ENCODE assay signal across 8 cellular contexts in genomic region chr10:11684717-11685645, GRCh38. TPM values are rescaled to one million over a fixed set of nuclear protein-coding genes. Genes with fewer than 3 reads are reported as not detected.
DNase-seq lines count a peak whose midpoint lies in the region; ATAC-seq and TF ChIP-seq lines count a peak whose summit lies in the region.

No MANE protein-coding gene starts in this region.

- H3K27ac Mint-ChIP-seq in endothelial cell (ENCODE audit: unreplicated experiment): no peak overlapping the region

- TF ChIP-seq EP300 in SK-N-SH (IDR thresholded peaks at IDR 0.05; ENCODE audit: borderline replicate concordance in 1 of 2, low read depth in 1 of 2, low read length in 1 of 2): no peak

- H3K9me2 ChIP-seq in SK-N-SH: no peaks in the 10 kb centered on the region

- no peaks in the 10 kb centered on the region for H4K20me1 ChIP-seq in SK-N-SH (ENCODE audit: insufficient read depth)

- 44% methylated on average over 21 of the region's 26 CpGs for WGBS in SK-N-SH (ENCODE audit: low lambda C conversion rate)
- 29% methylated on average over 26 of the region's 26 CpGs for WGBS in right cardiac atrium

- H3K27ac ChIP-seq in SK-N-SH (ENCODE audit: low read depth in 2 of 2, low read length in 1 of 2) (peak overlapping the region in 1 of 2 experiments; percentile 56; a peak in 2 of 4 replicates), right cardiac atrium (ENCODE audit: low read length) (peak overlapping the region; percentile 55)

- intact Hi-C loops in right cardiac atrium (cut with DNase I): no loop called here

- peak overlapping the region; percentile 79 for H3K4me2 ChIP-seq in SK-N-SH

- H3K4me1 Mint-ChIP-seq in endothelial cell (ENCODE audit: unreplicated experiment): peaks cover 50% of the 10 kb centered on the region

- CTCF ChIA-PET in SK-N-SH (lab: Yijun Ruan, JAX): no interaction called here

- DNase-seq in 8988T: peak; percentile 74
- DNase-seq in SK-N-SH: no peak
- DNase-seq in activated naive CD8-positive, alpha-beta T cell treated with anti-CD3 and anti-CD28 coated beads, Interleukin-2, amount 50 U/mL, for 16 hours (ENCODE audit: low read depth, low spot score): peak; percentile 19
- DNase-seq in right cardiac atrium: peak; percentile 79 to 90 (median 87)
- peak; percentile 53 for DNase-seq in skeletal muscle cell (ENCODE audit: low read depth)
- DNase-seq in endothelial cell (ENCODE audit: low spot score): no peak

- H3K4me3 Mint-ChIP-seq in endothelial cell (ENCODE audit: unreplicated experiment): no peak overlapping the region

- TF ChIP-seq RAD21 in SK-N-SH (IDR thresholded peaks at IDR 0.05; ENCODE audit: low read length): no peak

- peak overlapping the region; percentile 31 to 46; a peak in 3 of 4 replicates for H3K4me3 ChIP-seq in SK-N-SH (ENCODE audit: low read depth in 2 of 2, low read length in 1 of 2)
- H3K4me3 ChIP-seq in right cardiac atrium (ENCODE audit: low read length): peak overlapping the region; percentile 43
- peak overlapping the region; percentile 35 for H3K4me3 ChIP-seq in skeletal muscle cell (ENCODE audit: low read depth, low read length)

- no peaks in the 10 kb centered on the region for H3K9me3 Mint-ChIP-seq in endothelial cell (ENCODE audit: unreplicated experiment)

- H3K4me1 ChIP-seq in SK-N-SH (ENCODE audit: control insufficient read depth in 1 of 2, insufficient read depth in 2 of 2, low read depth in 1 of 2, low read length in 1 of 2) (peaks cover 2 to 10% of the 10 kb centered on the region in 2 experiments; a peak in 2 of 4 replicates), right cardiac atrium (ENCODE audit: control insufficient read depth, insufficient read depth, low read length) (no peaks in the 10 kb centered on the region)

- H2AFZ ChIP-seq in SK-N-SH (ENCODE audit: low read depth): peak overlapping the region; percentile 69; the same call in 1 of the 2 replicates

- no peaks in the 10 kb centered on the region for H3K27me3 Mint-ChIP-seq in endothelial cell (ENCODE audit: unreplicated experiment)

- POLR2A ChIA-PET in SK-N-SH (lab: Yijun Ruan, JAX): no interaction called here

- no peaks in the 10 kb centered on the region for H3K36me3 ChIP-seq in SK-N-SH (replicated peaks in 1 of 2; ENCODE audit: control insufficient read depth in 1 of 2, insufficient read depth in 2 of 2, low read length in 1 of 2)

- H3F3A ChIP-seq in SK-N-SH (replicated peaks; ENCODE audit: insufficient read depth): no peaks in the 10 kb centered on the region

- peak overlapping the region; percentile 31; the same call in 1 of the 2 replicates for H3K9ac ChIP-seq in SK-N-SH

- no peaks in the 10 kb centered on the region for H3K36me3 Mint-ChIP-seq in endothelial cell (ENCODE audit: low read depth, unreplicated experiment)

- TF ChIP-seq CTCF in SK-N-SH (IDR thresholded peaks at IDR 0.05): no peak
- no peak for TF ChIP-seq CTCF in endothelial cell (IDR thresholded peaks at IDR 0.05; ENCODE audit: unreplicated experiment)

- H3K27me3 ChIP-seq in SK-N-SH (ENCODE audit: insufficient read depth): no peaks in the 10 kb centered on the region; the same call in 1 of the 2 replicates
- no peaks in the 10 kb centered on the region for H3K27me3 ChIP-seq in right cardiac atrium (ENCODE audit: control insufficient read depth, insufficient read depth)

- H3K9me3 ChIP-seq in SK-N-SH: no peaks in the 10 kb centered on the region
- no peaks in the 10 kb centered on the region for H3K9me3 ChIP-seq in right cardiac atrium (ENCODE audit: control insufficient read depth, low read length)

- no peaks in the 10 kb centered on the region for H3K79me2 ChIP-seq in SK-N-SH (ENCODE audit: insufficient read depth)

- peak; percentile 72 for ATAC-seq in GM18868 (IDR thresholded peaks at IDR 0.05; ENCODE audit: unreplicated experiment)
- peak; percentile 66 for ATAC-seq in HG03095 (IDR thresholded peaks at IDR 0.05; ENCODE audit: unreplicated experiment)
- peak; percentile 83 to 90 for ATAC-seq in right cardiac atrium

TF ChIP-seq in SK-N-SH, 30 proteins besides CTCF, POLR2A, EP300 and RAD21:
- no peak for TF ChIP-seq EZH2phosphoT487 (IDR thresholded peaks at IDR 0.05; ENCODE audit: borderline replicate concordance, low read depth)
- TF ChIP-seq PBX3 (IDR thresholded peaks at IDR 0.05): peak; percentile 38; the same call in 1 of the 2 replicates
- no peak for TF ChIP-seq FOXJ3 (CRISPR knock-in tag; IDR thresholded peaks at IDR 0.05)
- TF ChIP-seq JUND (IDR thresholded peaks at IDR 0.05): peak; percentile 68
- TF ChIP-seq, protein P1, sequence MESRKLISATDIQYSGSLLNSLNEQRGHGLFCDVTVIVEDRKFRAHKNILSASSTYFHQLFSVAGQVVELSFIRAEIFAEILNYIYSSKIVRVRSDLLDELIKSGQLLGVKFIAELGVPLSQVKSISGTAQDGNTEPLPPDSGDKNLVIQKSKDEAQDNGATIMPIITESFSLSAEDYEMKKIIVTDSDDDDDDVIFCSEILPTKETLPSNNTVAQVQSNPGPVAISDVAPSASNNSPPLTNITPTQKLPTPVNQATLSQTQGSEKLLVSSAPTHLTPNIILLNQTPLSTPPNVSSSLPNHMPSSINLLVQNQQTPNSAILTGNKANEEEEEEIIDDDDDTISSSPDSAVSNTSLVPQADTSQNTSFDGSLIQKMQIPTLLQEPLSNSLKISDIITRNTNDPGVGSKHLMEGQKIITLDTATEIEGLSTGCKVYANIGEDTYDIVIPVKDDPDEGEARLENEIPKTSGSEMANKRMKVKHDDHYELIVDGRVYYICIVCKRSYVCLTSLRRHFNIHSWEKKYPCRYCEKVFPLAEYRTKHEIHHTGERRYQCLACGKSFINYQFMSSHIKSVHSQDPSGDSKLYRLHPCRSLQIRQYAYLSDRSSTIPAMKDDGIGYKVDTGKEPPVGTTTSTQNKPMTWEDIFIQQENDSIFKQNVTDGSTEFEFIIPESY (IDR thresholded peaks at IDR 0.05; ENCODE audit: borderline replicate concordance, low read depth): no peak
- no peak for TF ChIP-seq TEAD4 (IDR thresholded peaks at IDR 0.05; ENCODE audit: borderline replicate concordance, insufficient read depth)
- TF ChIP-seq, protein P2, sequence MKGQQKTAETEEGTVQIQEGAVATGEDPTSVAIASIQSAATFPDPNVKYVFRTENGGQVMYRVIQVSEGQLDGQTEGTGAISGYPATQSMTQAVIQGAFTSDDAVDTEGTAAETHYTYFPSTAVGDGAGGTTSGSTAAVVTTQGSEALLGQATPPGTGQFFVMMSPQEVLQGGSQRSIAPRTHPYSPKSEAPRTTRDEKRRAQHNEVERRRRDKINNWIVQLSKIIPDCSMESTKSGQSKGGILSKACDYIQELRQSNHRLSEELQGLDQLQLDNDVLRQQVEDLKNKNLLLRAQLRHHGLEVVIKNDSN (IDR thresholded peaks at IDR 0.05; ENCODE audit: borderline replicate concordance, low read depth): no peak
- 0 out of 2 replicates have a peak, but pooled peaks have one; percentile 13 for TF ChIP-seq MAX (IDR thresholded peaks at IDR 0.05; ENCODE audit: low read depth)
- peak; percentile 38; the same call in 1 of the 2 replicates for TF ChIP-seq TCF12 (IDR thresholded peaks at IDR 0.05)
- TF ChIP-seq RCOR1 (IDR thresholded peaks at IDR 0.05; ENCODE audit: low read length): no peak
- TF ChIP-seq FOSL2 (IDR thresholded peaks at IDR 0.05; ENCODE audit: borderline replicate concordance, low read depth): peak; percentile 76; the same call in 1 of the 2 replicates
- no peak for TF ChIP-seq RFX5 (IDR thresholded peaks at IDR 0.05; ENCODE audit: low read length)
- no peak for TF ChIP-seq GABPA (IDR thresholded peaks at IDR 0.05; ENCODE audit: low read depth)
- no peak for TF ChIP-seq MEF2A (IDR thresholded peaks at IDR 0.05; ENCODE audit: borderline replicate concordance, low read depth)
- TF ChIP-seq SIN3A (IDR thresholded peaks at IDR 0.05; ENCODE audit: borderline replicate concordance, low read depth, low read length): no peak
- no peak for TF ChIP-seq NFIC (IDR thresholded peaks at IDR 0.05; ENCODE audit: borderline replicate concordance)

RNA-seq across cellular contexts. Expression of gene ECHDC3, which starts 57.2 kb away (rescaled TPM):
- polyA plus RNA-seq in SK-N-SH (2012; rRNA removed) (10.5 and 13.5 TPM in 2 replicates), right cardiac atrium (62.3 TPM)
- polyA plus RNA-seq in SK-N-SH (2012; cell fraction: cytosol; rRNA removed): 7.1 and 10.5 TPM in 2 replicates
- 11.2 and 12.0 TPM in 2 replicates for polyA plus RNA-seq in SK-N-SH (2012; cell fraction: nucleus; rRNA removed)
- total RNA-seq in right cardiac atrium (10 to 100 TPM; 67.1 to 74.9 (median 70.6) TPM), endothelial cell (ENCODE audit: unreplicated experiment) (6.1 TPM)

Comparison
In these comparisons a context has a peak if more than half of its experiments do, and no peak if none do; other contexts are left out.
1. DNase-seq: peak in 8988T (single experiment), activated naive CD8-positive, alpha-beta T cell treated with anti-CD3 and anti-CD28 coated beads, Interleukin-2, amount 50 U/mL, for 16 hours (single experiment), right cardiac atrium (3 of 3) and skeletal muscle cell (single experiment); none in SK-N-SH (single experiment) and endothelial cell (single experiment).
2. Peak in every context shown above with its lines, with median percentiles within 50 percentile points of each other: ATAC-seq and H3K4me3 ChIP-seq.